In genomic region chr6:17599885-17600526, GRCh38 we compare ENCODE assay signal across 1 cellular context.
TF ChIP-seq lines count a peak whose summit lies in the region.

TSS of gene FAM8A1 (plus strand) at chr6:17600302. CDS start at chr6:17600410, 108 bp downstream.

TF ChIP-seq in K562, 482 proteins besides CTCF, POLR2A, EP300 and RAD21 (continued from another document and continues in another):
- no peak for TF ChIP-seq ZNF407 (IDR thresholded peaks at IDR 0.05; ENCODE audit: low read depth)
- no peak for TF ChIP-seq MAFF (IDR thresholded peaks at IDR 0.05; ENCODE audit: low read length)
- no peak for TF ChIP-seq TEAD2 (tag; IDR thresholded peaks at IDR 0.05)
- TF ChIP-seq ZNF395 (CRISPR knock-in tag; IDR thresholded peaks at IDR 0.05), result no peak
- no peak for TF ChIP-seq E2F3 (CRISPR knock-in tag; IDR thresholded peaks at IDR 0.05)
- TF ChIP-seq SRSF1 (IDR thresholded peaks at IDR 0.05; ENCODE audit: low read depth, low read length), result no peak
- no peak for TF ChIP-seq SRSF3 (IDR thresholded peaks at IDR 0.05; ENCODE audit: insufficient read depth, low read length)
- peak; percentile 76 to 87; a peak in 2 of 4 replicates for TF ChIP-seq FOXK2 (conservative IDR thresholded peaks at IDR 0.05 in 1 of 2, IDR thresholded peaks at IDR 0.05 in 1 of 2; ENCODE audit: low read depth in 2 of 2)
- no peak for TF ChIP-seq RFX5 (IDR thresholded peaks at IDR 0.05; ENCODE audit: low read depth, low read length)
- TF ChIP-seq ZNF699 (CRISPR knock-in tag; IDR thresholded peaks at IDR 0.05; ENCODE audit: insufficient replicate concordance), result no peak
- peak; percentile 84 for TF ChIP-seq ZFX (CRISPR knock-in tag; IDR thresholded peaks at IDR 0.05)
- TF ChIP-seq MAZ (CRISPR knock-in tag; conservative IDR thresholded peaks at IDR 0.05 in 1 of 2, IDR thresholded peaks at IDR 0.05 in 1 of 2), result peak; percentile 97 to 98
- TF ChIP-seq POLR2B (IDR thresholded peaks at IDR 0.05; ENCODE audit: low read depth, partially characterized antibody), result peak; percentile 92
- peak; percentile 40 for TF ChIP-seq CTBP1 (IDR thresholded peaks at IDR 0.05; ENCODE audit: borderline replicate concordance)
- TF ChIP-seq MECOM (CRISPR knock-in tag; IDR thresholded peaks at IDR 0.05), result no peak
- no peak; the same call in 1 of the 2 replicates for TF ChIP-seq ATF1 (CRISPR knock-in tag; IDR thresholded peaks at IDR 0.05)
- TF ChIP-seq ATF1 (tag; IDR thresholded peaks at IDR 0.05), result peak; percentile 91
- TF ChIP-seq MCM2 (IDR thresholded peaks at IDR 0.05; ENCODE audit: low read depth), result no peak
- TF ChIP-seq ZNF274 (IDR thresholded peaks at IDR 0.05; ENCODE audit: borderline replicate concordance, low read depth, low read length), result no peak
- no peak for TF ChIP-seq ZNF282 (CRISPR knock-in tag; IDR thresholded peaks at IDR 0.05)
- no peak for TF ChIP-seq ERF (CRISPR knock-in tag; IDR thresholded peaks at IDR 0.05)
- no peak for TF ChIP-seq CAMTA2 (CRISPR knock-in tag; conservative IDR thresholded peaks at IDR 0.05)
- peak; percentile 89 for TF ChIP-seq CXXC5 (CRISPR knock-in tag; IDR thresholded peaks at IDR 0.05)
- TF ChIP-seq RBFOX2 (IDR thresholded peaks at IDR 0.05; ENCODE audit: low read depth, low read length), result peak; percentile 90
- no peak for TF ChIP-seq CCAR2 (IDR thresholded peaks at IDR 0.05; ENCODE audit: low read depth, low read length)
- no peak for TF ChIP-seq TFAM (CRISPR knock-in tag; conservative IDR thresholded peaks at IDR 0.05)
- TF ChIP-seq MCM3 (IDR thresholded peaks at IDR 0.05), result no peak
- TF ChIP-seq ZBTB1 (CRISPR knock-in tag; IDR thresholded peaks at IDR 0.05; ENCODE audit: borderline replicate concordance, low read depth), result peak; percentile 99
- peak; percentile 48 to 62 for TF ChIP-seq NRF1 (conservative IDR thresholded peaks at IDR 0.05 in 1 of 2, IDR thresholded peaks at IDR 0.05 in 1 of 2)
- no peak for TF ChIP-seq ZNF263 (CRISPR knock-in tag; IDR thresholded peaks at IDR 0.05; ENCODE audit: borderline replicate concordance)
- TF ChIP-seq TEAD1 (CRISPR knock-in tag; IDR thresholded peaks at IDR 0.05), result peak in 1 of 2 experiments; percentile 81; a peak in 2 of 4 replicates
- TF ChIP-seq TAL1 (IDR thresholded peaks at IDR 0.05), result no peak
- TF ChIP-seq SOX6 (IDR thresholded peaks at IDR 0.05), result 0 out of 2 replicates have a peak, but pooled peaks have one; percentile 28
- TF ChIP-seq CGGBP1 (CRISPR knock-in tag; IDR thresholded peaks at IDR 0.05), result no peak
- TF ChIP-seq BRF1 (IDR thresholded peaks at IDR 0.05; ENCODE audit: borderline replicate concordance, extremely low read depth, insufficient read length), result no peak
- TF ChIP-seq ZBED1 (IDR thresholded peaks at IDR 0.05), result 0 out of 2 replicates have a peak, but pooled peaks have one; percentile 48
- no peak for TF ChIP-seq KAT2B (IDR thresholded peaks at IDR 0.05; ENCODE audit: low read depth, low read length)
- TF ChIP-seq EGR1 (conservative IDR thresholded peaks at IDR 0.05), result no peak
- peak in 1 of 2 experiments; percentile 97; a peak in 2 of 4 replicates for TF ChIP-seq MLLT1 (IDR thresholded peaks at IDR 0.05)
- no peak for TF ChIP-seq ZNF830 (CRISPR knock-in tag; IDR thresholded peaks at IDR 0.05)
- TF ChIP-seq JUN (IDR thresholded peaks at IDR 0.05; ENCODE audit: borderline replicate concordance, low read depth, low read length), result peak; percentile 47
- TF ChIP-seq JUN (CRISPR knock-in tag; IDR thresholded peaks at IDR 0.05; ENCODE audit: borderline replicate concordance), result no peak
- no peak for TF ChIP-seq HEY1 (CRISPR knock-in tag; IDR thresholded peaks at IDR 0.05; ENCODE audit: borderline replicate concordance)
- TF ChIP-seq ZNF449 (CRISPR knock-in tag; IDR thresholded peaks at IDR 0.05), result no peak
- no peak for TF ChIP-seq ZSCAN29 (IDR thresholded peaks at IDR 0.05)
- TF ChIP-seq COPS2 (conservative IDR thresholded peaks at IDR 0.05), result no peak
- no peak for TF ChIP-seq MTA3 (IDR thresholded peaks at IDR 0.05; ENCODE audit: borderline replicate concordance)
- no peak for TF ChIP-seq REST (CRISPR knock-in tag; IDR thresholded peaks at IDR 0.05; ENCODE audit: low read depth)
- no peak; the same call in 1 of the 2 replicates for TF ChIP-seq ZNF143 (CRISPR knock-in tag; IDR thresholded peaks at IDR 0.05)
- TF ChIP-seq STAT5A (IDR thresholded peaks at IDR 0.05; ENCODE audit: borderline replicate concordance, low read length), result no peak
- TF ChIP-seq ZBTB49 (CRISPR knock-in tag; IDR thresholded peaks at IDR 0.05; ENCODE audit: borderline replicate concordance), result no peak
- no peak for TF ChIP-seq IRF2 (CRISPR knock-in tag; IDR thresholded peaks at IDR 0.05)
- TF ChIP-seq SLC30A9 (CRISPR knock-in tag; IDR thresholded peaks at IDR 0.05), result no peak
- peak; percentile 84 for TF ChIP-seq POLR2G (IDR thresholded peaks at IDR 0.05; ENCODE audit: low read depth, low read length)
- TF ChIP-seq RCOR1 (IDR thresholded peaks at IDR 0.05; ENCODE audit: borderline replicate concordance in 1 of 2, low read depth in 2 of 2, low read length in 2 of 2), result peak in 1 of 2 experiments; percentile 74; a peak in 2 of 4 replicates
